Comparison of ENCODE assay signal across 37 cellular contexts in genomic region chr1:197342044-197342565, GRCh38.
"Had no signal": no experiment of that assay in that cellular context is flagged by ENCODE, and none has a peak within 500 bp of the region (broad histone marks: within the 10 kb centered on the region; RNA-seq: fewer than 3 reads in every experiment).

No MANE protein-coding gene starts in this region.

- DNase-seq: activated CD4-positive, alpha-beta memory T cell treated with anti-CD3 and anti-CD28 coated beads for 36 hours; activated CD4-positive, alpha-beta T cell treated with anti-CD3 and anti-CD28 coated beads, Interleukin-2, amount 10 ng/mL, durations not matched to agents 24 days and 14 days; activated naive CD4-positive, alpha-beta T cell; activated T-cell treated with anti-CD3 and anti-CD28 coated beads for 4 hours; activated T-cell treated with anti-CD3 and anti-CD28 coated beads, Interleukin-2, amount 50 U/mL, for 72 hours; adrenal gland; aorta; cerebellar nuclear complex; dorsolateral prefrontal cortex; effector memory CD4-positive, alpha-beta T cell; gastrocnemius medialis; left colon; mammary epithelial cell; naive thymus-derived CD8-positive, alpha-beta T cell; nucleus accumbens; pancreas; retina; sigmoid colon; stimulated activated CD4-positive, alpha-beta T cell treated with anti-CD3 and anti-CD28 coated beads, Interleukin-1b, Interleukin-23, amount 100 ng/mL, for 48 hours; stimulated activated CD4-positive, alpha-beta T cell treated with anti-CD3 and anti-CD28 coated beads, Interleukin-4, amount 100 ng/mL, for 4 hours; stimulated activated CD8-positive, alpha-beta memory T cell treated with anti-CD3 and anti-CD28 coated beads, Interleukin-4, amount 100 ng/mL, for 48 hours; stimulated activated naive CD8-positive, alpha-beta T cell treated with anti-CD3 and anti-CD28 coated beads, Interleukin-15, amount 100 ng/mL, for 72 hours; substantia nigra; thyroid gland; upper lobe of left lung had no signal

- H3K27me3 ChIP-seq: adrenal gland, cardiac muscle cell, dorsolateral prefrontal cortex, gastrocnemius medialis, hepatocyte, pancreas, sigmoid colon, thyroid gland, upper lobe of left lung, vagina had no signal

- H3K9me3 Mint-ChIP-seq: activated CD4-positive, alpha-beta memory T cell treated with anti-CD3 and anti-CD28 coated beads for 36 hours; activated CD4-positive, alpha-beta T cell treated with anti-CD3 and anti-CD28 coated beads, Interleukin-2, amount 10 ng/mL, durations not matched to agents 24 days and 14 days; activated naive CD4-positive, alpha-beta T cell treated with anti-CD3 and anti-CD28 coated beads, Interleukin-2, amount 50 U/mL, for 72 hours; naive thymus-derived CD8-positive, alpha-beta T cell; neural crest cell; stimulated activated memory B cell treated with anti-CD40 and anti-IgM and Interleukin-4, amounts not matched to agents 10 μg/mL and 1 μg/mL and 100 μg/mL, for 72 hours; stimulated activated naive CD8-positive, alpha-beta T cell treated with anti-CD3 and anti-CD28 coated beads, Interleukin-15, amount 100 ng/mL, for 72 hours had no signal

- H3K27ac Mint-ChIP-seq: activated CD4-positive, alpha-beta memory T cell treated with anti-CD3 and anti-CD28 coated beads for 36 hours; activated CD4-positive, alpha-beta T cell treated with anti-CD3 and anti-CD28 coated beads, Interleukin-2, amount 10 ng/mL, durations not matched to agents 24 days and 14 days; activated naive CD4-positive, alpha-beta T cell treated with anti-CD3 and anti-CD28 coated beads, Interleukin-2, amount 50 U/mL, for 72 hours; activated T-cell treated with anti-CD3 and anti-CD28 coated beads, Interleukin-2, amount 50 U/mL, for 72 hours; brain; naive thymus-derived CD8-positive, alpha-beta T cell; stimulated activated memory B cell treated with anti-CD40 and anti-IgM and Interleukin-4, amounts not matched to agents 10 μg/mL and 1 μg/mL and 100 μg/mL, for 72 hours; stimulated activated naive CD8-positive, alpha-beta T cell treated with anti-CD3 and anti-CD28 coated beads, Interleukin-15, amount 100 ng/mL, for 72 hours had no signal

- H3K4me1 Mint-ChIP-seq: neural crest cell; stimulated activated memory B cell treated with anti-CD40 and anti-IgM and Interleukin-4, amounts not matched to agents 10 μg/mL and 1 μg/mL and 100 μg/mL, for 72 hours had no signal

- H3K4me3 Mint-ChIP-seq: activated CD4-positive, alpha-beta memory T cell treated with anti-CD3 and anti-CD28 coated beads for 36 hours; activated CD4-positive, alpha-beta T cell treated with anti-CD3 and anti-CD28 coated beads, Interleukin-2, amount 10 ng/mL, durations not matched to agents 24 days and 14 days; activated T-cell treated with anti-CD3 and anti-CD28 coated beads, Interleukin-2, amount 50 U/mL, for 72 hours; brain; naive thymus-derived CD8-positive, alpha-beta T cell; neural crest cell; stimulated activated memory B cell treated with anti-CD40 and anti-IgM and Interleukin-4, amounts not matched to agents 10 μg/mL and 1 μg/mL and 100 μg/mL, for 72 hours; stimulated activated naive CD8-positive, alpha-beta T cell treated with anti-CD3 and anti-CD28 coated beads, Interleukin-15, amount 100 ng/mL, for 72 hours had no signal

- H3K9me3 ChIP-seq: adrenal gland, gastrocnemius medialis, pancreas, prostate gland, sigmoid colon, thyroid gland, upper lobe of left lung, vagina had no signal

- ATAC-seq: activated CD4-positive, CD25-positive, alpha-beta regulatory T cell treated with anti-CD3 and anti-CD28 coated beads, Interleukin-2, amount 50 U/mL, for 24 hours; activated naive CD4-positive, alpha-beta T cell treated with anti-CD3 and anti-CD28 coated beads, Interleukin-2, amount 50 U/mL, for 72 hours; activated T-cell treated with anti-CD3 and anti-CD28 coated beads, Interleukin-2, amount 50 U/mL, for 72 hours; gastrocnemius medialis; left colon; pancreas; stimulated activated memory B cell treated with anti-CD40 and anti-IgM and Interleukin-4, amounts not matched to agents 10 μg/mL and 1 μg/mL and 100 μg/mL, for 72 hours; stimulated activated naive CD8-positive, alpha-beta T cell treated with anti-CD3 and anti-CD28 coated beads, Interleukin-15, amount 100 ng/mL, for 72 hours had no signal

- H3K36me3 ChIP-seq: adrenal gland, cardiac muscle cell, gastrocnemius medialis, pancreas, prostate gland, sigmoid colon, thyroid gland, upper lobe of left lung, vagina had no signal

- H3K27me3 Mint-ChIP-seq: brain had no signal

- H3K4me1 ChIP-seq: gastrocnemius medialis, prostate gland, sigmoid colon, thyroid gland, upper lobe of left lung, vagina had no signal

- H3K27ac ChIP-seq: adrenal gland, cardiac muscle cell, coronary artery, dorsolateral prefrontal cortex, gastrocnemius medialis, hepatocyte, pancreas, prostate gland, sigmoid colon, thyroid gland, upper lobe of left lung, vagina, VCaP had no signal

- H3K36me3 Mint-ChIP-seq: activated CD4-positive, alpha-beta memory T cell treated with anti-CD3 and anti-CD28 coated beads for 36 hours; activated naive CD4-positive, alpha-beta T cell treated with anti-CD3 and anti-CD28 coated beads, Interleukin-2, amount 50 U/mL, for 72 hours; brain; naive thymus-derived CD8-positive, alpha-beta T cell; stimulated activated memory B cell treated with anti-CD40 and anti-IgM and Interleukin-4, amounts not matched to agents 10 μg/mL and 1 μg/mL and 100 μg/mL, for 72 hours had no signal

- H3K4me3 ChIP-seq: adrenal gland, cardiac muscle cell, coronary artery, dorsolateral prefrontal cortex, gastrocnemius medialis, hepatocyte, pancreas, prostate gland, sigmoid colon, smooth muscle cell, thyroid gland, upper lobe of left lung, vagina had no signal
